Comparison of ENCODE assay signal across 25 cellular contexts in the genomic region with DNA sequence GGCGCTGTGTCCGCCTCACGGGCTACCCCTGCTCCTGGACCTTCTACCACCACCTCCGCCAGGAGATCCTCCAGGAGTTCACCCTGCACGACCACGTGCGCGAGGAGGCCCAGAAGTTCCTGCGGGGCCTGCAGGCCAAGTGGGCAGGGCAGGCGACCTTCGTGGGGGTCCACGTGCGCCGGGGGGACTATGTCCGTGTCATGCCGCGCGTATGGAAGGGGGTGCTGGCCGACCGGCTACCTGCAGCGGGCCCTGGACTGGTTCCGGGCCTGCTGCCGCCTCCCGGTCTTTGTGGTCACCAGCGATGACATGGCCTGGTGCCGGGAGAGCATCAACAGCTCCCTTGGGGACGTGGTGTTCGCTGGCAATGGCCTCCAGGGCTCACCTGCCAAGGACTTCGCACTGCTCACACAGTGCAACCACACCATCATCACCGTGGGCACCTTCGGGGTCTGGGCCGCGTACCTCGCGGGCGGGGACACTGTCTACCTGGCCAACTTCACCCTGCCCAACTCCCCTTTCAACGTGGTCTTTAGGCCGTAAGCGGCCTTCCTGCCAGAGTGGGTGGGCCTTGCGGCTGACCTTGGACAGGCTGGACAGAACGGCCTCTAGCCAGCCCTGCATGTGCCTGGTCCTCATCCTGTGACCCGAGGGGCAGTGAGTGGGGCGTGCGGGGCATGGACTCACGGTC. TPM values are rescaled to one million over a fixed set of nuclear protein-coding genes. Genes with fewer than 3 reads are reported as not detected.
DNase-seq lines count a peak whose midpoint lies in the region; ATAC-seq and TF ChIP-seq lines count a peak whose summit lies in the region.
"Had no signal": no experiment of that assay in that cellular context is flagged by ENCODE, and none has a peak within 500 bp of the region (broad histone marks: within the 10 kb centered on the region; RNA-seq: fewer than 3 reads in every experiment).

No MANE protein-coding gene starts in this region.

- no peak overlapping the region for H3K4me3 ChIP-seq in dorsolateral prefrontal cortex
- H3K4me3 ChIP-seq: HAP-1 had no signal

- no peak overlapping the region for H3K4me3 Mint-ChIP-seq in stimulated activated naive B cell treated with anti-CD40 and anti-IgM and Interleukin-4, amounts not matched to agents 10 μg/mL and 1 μg/mL and 100 μg/mL, for 72 hours
- H3K4me3 Mint-ChIP-seq: CD14-positive monocyte, neural crest cell had no signal

- no peaks in the 10 kb centered on the region for H3K36me3 ChIP-seq in KOPT-K1 (ENCODE audit: insufficient read depth, low read length)
- H3K36me3 ChIP-seq: HAP-1 had no signal

- no peaks in the 10 kb centered on the region for H3K27me3 ChIP-seq in dorsolateral prefrontal cortex

- no peak for ATAC-seq in stimulated activated naive B cell treated with anti-CD40 and anti-IgM and Interleukin-4, amounts not matched to agents 10 μg/mL and 1 μg/mL and 100 μg/mL, for 72 hours (replicated peaks)
- ATAC-seq: activated CD4-positive, CD25-positive, alpha-beta regulatory T cell treated with anti-CD3 and anti-CD28 coated beads, Interleukin-2, amount 50 U/mL, for 24 hours; left lobe of liver had no signal

- peaks cover 0 to 1% of the 10 kb centered on the region in 2 donors for H3K4me1 Mint-ChIP-seq in stimulated activated naive B cell treated with anti-CD40 and anti-IgM and Interleukin-4, amounts not matched to agents 10 μg/mL and 1 μg/mL and 100 μg/mL, for 72 hours

- intact Hi-C loops in dorsolateral prefrontal cortex (cut with DNase I): loop anchor here in 1 of 2 donors (1.0 to 5.0 kb wide), 2 partner anchors 9 to 37 kb away; a partner anchor contains a TSS

- peaks cover 0 to 7% of the 10 kb centered on the region in 2 donors for H3K27me3 Mint-ChIP-seq in stimulated activated naive B cell treated with anti-CD40 and anti-IgM and Interleukin-4, amounts not matched to agents 10 μg/mL and 1 μg/mL and 100 μg/mL, for 72 hours

- no peaks in the 10 kb centered on the region for H3K9me3 Mint-ChIP-seq in stimulated activated naive B cell treated with anti-CD40 and anti-IgM and Interleukin-4, amounts not matched to agents 10 μg/mL and 1 μg/mL and 100 μg/mL, for 72 hours
- H3K9me3 Mint-ChIP-seq: CD14-positive monocyte, neural crest cell had no signal

- no peak for TF ChIP-seq CTCF in dorsolateral prefrontal cortex (IDR thresholded peaks at IDR 0.05 in 54 of 56, conservative IDR thresholded peaks at IDR 0.05 in 2 of 56; ENCODE audit: low read depth in 1 of 56, partially characterized antibody in 56 of 56)

- H3K27ac ChIP-seq in KOPT-K1 (ENCODE audit: low read depth, low read length, poor library complexity, severe bottlenecking): peak overlapping the region; percentile 21
- H3K27ac ChIP-seq in dorsolateral prefrontal cortex: peak overlapping the region in 48 of 59 donors; percentile 6 to 85 (median 62)
- H3K27ac ChIP-seq in temporal lobe (ENCODE audit: low read depth, low read length): peak overlapping the region; percentile 82
- H3K27ac ChIP-seq: HL-60, parathyroid adenoma had no signal

- H3K36me3 Mint-ChIP-seq in stimulated activated naive B cell treated with anti-CD40 and anti-IgM and Interleukin-4, amounts not matched to agents 10 μg/mL and 1 μg/mL and 100 μg/mL, for 72 hours: no peaks in the 10 kb centered on the region
- H3K36me3 Mint-ChIP-seq: CD14-positive monocyte had no signal

- no peaks in the 10 kb centered on the region for H3K9me3 ChIP-seq in KOPT-K1 (ENCODE audit: insufficient read depth, low read length, poor library complexity, severe bottlenecking)
- H3K9me3 ChIP-seq: Caco-2, HAP-1 had no signal

- DNase-seq in dorsolateral prefrontal cortex (no peak), NCI-H146 (lab: John Stamatoyannopoulos, UW) (no peak)
- DNase-seq in stimulated activated naive B cell treated with anti-CD40 and anti-IgM and Interleukin-4, amounts not matched to agents 10 μg/mL and 1 μg/mL and 100 μg/mL, for 72 hours: no peak
- DNase-seq: activated CD4-positive, alpha-beta T cell treated with anti-CD3 and anti-CD28 coated beads, Interleukin-2, amount 50 U/mL, for 4 hours; activated gamma-delta T cell treated with Interleukin-2 at 50 U/mL for 16 hours; activated T-cell treated with anti-CD3 and anti-CD28 coated beads, Interleukin-2, amount 50 U/mL, for 48 hours; Caco-2; erythroblast; glutamatergic neuron; NCI-H1436; NCI-H345; Right ventricle myocardium superior; stimulated activated CD4-positive, alpha-beta T cell treated with anti-CD3 and anti-CD28 coated beads, Interleukin-1b, Interleukin-23, amount 100 ng/mL, for 48 hours; trophoblast cell had no signal

- H3K27ac Mint-ChIP-seq in stimulated activated naive B cell treated with anti-CD40 and anti-IgM and Interleukin-4, amounts not matched to agents 10 μg/mL and 1 μg/mL and 100 μg/mL, for 72 hours: no peak overlapping the region
- H3K27ac Mint-ChIP-seq: CD14-positive monocyte had no signal

RNA-seq across cellular contexts. Expression of a gene that starts 7.8 kb away (rescaled TPM):
- total RNA-seq in dorsolateral prefrontal cortex (1 to 10 TPM in 119 of 120 experiments, under 1 TPM in 1; 0.78 to 8.6 (median 2.9) TPM), temporal lobe (not detected)
- total RNA-seq: cardiac septum, Right ventricle myocardium superior had no signal

RNA-seq across cellular contexts. Expression of a gene that starts 15.2 kb away (rescaled TPM):
- total RNA-seq in dorsolateral prefrontal cortex (1 to 10 TPM in 27 of 120 experiments, under 1 TPM in 49, not detected in 44; 0.14 to 6.4 (median 0.68) TPM), temporal lobe (under 0.01 TPM)
- total RNA-seq: cardiac septum, G401, left lobe of liver, neural crest cell, Right ventricle myocardium superior had no signal

RNA-seq across cellular contexts. Expression of a gene that starts 34.6 kb away (rescaled TPM):
- total RNA-seq in dorsolateral prefrontal cortex: 100 to 1,000 TPM; 107 to 396 (median 272) TPM
- 5.2 TPM for total RNA-seq in temporal lobe

RNA-seq across cellular contexts. Expression of a gene that starts 38.9 kb away (rescaled TPM):
- total RNA-seq in dorsolateral prefrontal cortex (10 to 100 TPM in 3 of 120 experiments, 1 to 10 TPM in 117; 3.4 to 11.4 (median 6.3) TPM), temporal lobe (0.74 TPM)

RNA-seq across cellular contexts. Expression of a gene that starts 43.4 kb away (rescaled TPM):
- total RNA-seq in dorsolateral prefrontal cortex: 10 to 100 TPM; 24.9 to 77.5 (median 41.6) TPM
- 3.0 TPM for total RNA-seq in temporal lobe

Comparison
In these comparisons a context has a peak if more than half of its experiments do, and no peak if none do; other contexts are left out.
1. H3K27ac ChIP-seq: peak in every context shown above with its lines; median percentile 82 in temporal lobe; 62 in dorsolateral prefrontal cortex; 21 in KOPT-K1.
2. RNA of a gene that starts 34.6 kb away (total RNA-seq): 107 to 396 TPM in dorsolateral prefrontal cortex; 5.2 TPM in temporal lobe (single experiment); every median in the first group is over 10 times any median in the second.